In genomic region chr4:31058656-31059055, GRCh38 we compare ENCODE assay signal across 21 cellular contexts.
"Had no signal": no experiment of that assay in that cellular context is flagged by ENCODE, and none has a peak within 500 bp of the region (broad histone marks: within the 10 kb centered on the region; RNA-seq: fewer than 3 reads in every experiment).

No MANE protein-coding gene starts in this region.

- H3K36me3 Mint-ChIP-seq: activated naive CD4-positive, alpha-beta T cell treated with anti-CD3 and anti-CD28 coated beads, Interleukin-2, amount 10 ng/mL, durations not matched to agents 7 days and 5 days; activated naive CD8-positive, alpha-beta T cell treated with anti-CD3 and anti-CD28 coated beads for 36 hours; IgD-negative memory B cell; T-cell had no signal

- DNase-seq: activated CD4-positive, alpha-beta memory T cell treated with anti-CD3 and anti-CD28 coated beads, Interleukin-2, amount 10 ng/mL, durations not matched to agents 7 days and 5 days; activated CD4-positive, alpha-beta T cell treated with anti-CD3 and anti-CD28 coated beads, Interleukin-2, amount 50 U/mL, for 1 hour; activated CD4-positive, CD25-positive, alpha-beta regulatory T cell; activated gamma-delta T cell treated with Interleukin-2 at 50 U/mL for 16 hours; activated naive CD4-positive, alpha-beta T cell treated with anti-CD3 and anti-CD28 coated beads, Interleukin-2, amount 10 ng/mL, durations not matched to agents 7 days and 5 days; activated naive CD8-positive, alpha-beta T cell treated with anti-CD3 and anti-CD28 coated beads for 36 hours; activated T-cell treated with anti-CD3 and anti-CD28 coated beads for 4 hours; activated T-cell treated with anti-CD3 and anti-CD28 coated beads, Interleukin-2, amount 50 U/mL, for 48 hours; cerebellar nuclear complex; KG1; NCI-H1048; NCI-H1694 treated with DMSO at 0.1 percent for 48 hours; NCI-H2029 treated with DMSO at 0.1 percent for 48 hours; NCI-H2171; NCI-H2227 treated with DMSO at 0.1 percent for 48 hours; NCI-H526; PC-3; SHP77 treated with DMSO at 0.1 percent for 48 hours; T-cell had no signal

- H3K4me3 Mint-ChIP-seq: activated CD4-positive, alpha-beta memory T cell treated with anti-CD3 and anti-CD28 coated beads, Interleukin-2, amount 10 ng/mL, durations not matched to agents 7 days and 5 days; activated naive CD4-positive, alpha-beta T cell treated with anti-CD3 and anti-CD28 coated beads, Interleukin-2, amount 10 ng/mL, durations not matched to agents 7 days and 5 days; activated naive CD8-positive, alpha-beta T cell treated with anti-CD3 and anti-CD28 coated beads for 36 hours; IgD-negative memory B cell; T-cell had no signal

- H3K9me3 Mint-ChIP-seq: activated T-helper 2 cell treated with anti-CD3 and anti-CD28 coated beads, Interferon-gamma antibody, Interleukin-2, Interleukin-4, amounts not matched to agents 10 μg/mL and 5 μg/mL and 100 μg/mL, durations not matched to agents 14 hours and 24 hours and 36 hours had no signal

- H3K4me1 Mint-ChIP-seq: activated CD4-positive, alpha-beta memory T cell treated with anti-CD3 and anti-CD28 coated beads, Interleukin-2, amount 10 ng/mL, durations not matched to agents 7 days and 5 days; activated naive CD4-positive, alpha-beta T cell treated with anti-CD3 and anti-CD28 coated beads, Interleukin-2, amount 10 ng/mL, durations not matched to agents 7 days and 5 days; activated naive CD8-positive, alpha-beta T cell treated with anti-CD3 and anti-CD28 coated beads for 36 hours; IgD-negative memory B cell; T-cell had no signal

- H3K27ac Mint-ChIP-seq: activated CD4-positive, alpha-beta memory T cell treated with anti-CD3 and anti-CD28 coated beads, Interleukin-2, amount 10 ng/mL, durations not matched to agents 7 days and 5 days; activated naive CD4-positive, alpha-beta T cell treated with anti-CD3 and anti-CD28 coated beads, Interleukin-2, amount 10 ng/mL, durations not matched to agents 7 days and 5 days; activated naive CD8-positive, alpha-beta T cell treated with anti-CD3 and anti-CD28 coated beads for 36 hours; activated T-helper 2 cell treated with anti-CD3 and anti-CD28 coated beads, Interferon-gamma antibody, Interleukin-2, Interleukin-4, amounts not matched to agents 10 μg/mL and 5 μg/mL and 100 μg/mL, durations not matched to agents 14 hours and 24 hours and 36 hours; IgD-negative memory B cell; T-cell had no signal

- H3K27me3 Mint-ChIP-seq: activated CD4-positive, alpha-beta memory T cell treated with anti-CD3 and anti-CD28 coated beads, Interleukin-2, amount 10 ng/mL, durations not matched to agents 7 days and 5 days; activated naive CD4-positive, alpha-beta T cell treated with anti-CD3 and anti-CD28 coated beads, Interleukin-2, amount 10 ng/mL, durations not matched to agents 7 days and 5 days; activated naive CD8-positive, alpha-beta T cell treated with anti-CD3 and anti-CD28 coated beads for 36 hours; IgD-negative memory B cell; T-cell had no signal

- ATAC-seq: PC-3, T-cell had no signal
